Comparison of ENCODE assay signal across 7 cellular contexts in the genomic region with DNA sequence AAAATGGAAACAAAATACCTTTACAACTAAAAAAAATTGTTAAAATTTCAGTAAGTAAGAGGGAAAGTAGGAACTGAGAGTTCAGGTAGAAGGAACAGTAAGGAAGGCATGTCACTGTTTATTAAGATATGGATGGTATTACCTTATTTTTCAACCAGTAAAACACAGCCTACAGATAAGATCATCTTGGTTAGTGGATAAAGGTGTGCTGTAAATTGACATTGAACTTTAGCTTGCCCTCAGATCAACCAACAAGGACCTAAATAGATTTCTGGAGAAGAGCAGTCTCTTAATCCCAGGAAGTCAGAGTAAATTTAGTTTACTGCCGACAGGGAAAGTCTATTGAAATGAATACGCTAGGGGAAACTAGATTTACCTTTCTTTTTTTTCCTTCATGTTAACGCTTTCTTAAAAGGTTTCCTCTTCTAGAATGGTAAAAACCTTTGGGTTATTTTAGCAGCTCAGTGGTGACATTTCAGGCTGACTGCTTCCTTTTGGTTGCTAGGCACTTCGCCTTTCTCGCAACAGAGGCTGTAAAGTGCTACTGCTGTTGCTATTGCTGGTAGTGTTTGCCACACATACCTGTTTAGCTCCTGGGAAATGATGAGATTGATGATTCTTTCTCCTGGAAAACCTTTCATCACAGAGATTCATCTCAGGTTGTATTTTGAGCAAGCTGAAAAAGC. TPM values are rescaled to one million over a fixed set of nuclear protein-coding genes. Genes with fewer than 3 reads are reported as not detected.
A peak's percentile ranks its signal among the peaks of the same experiment; 100 is the strongest.
DNase-seq lines count a peak whose midpoint lies in the region; ATAC-seq, FAIRE-seq and TF ChIP-seq lines count a peak whose summit lies in the region.

No MANE protein-coding gene starts in this region.

- H3K4me1 ChIP-seq in GM12878 (ENCODE audit: control insufficient read depth, insufficient read depth, low read length) (peaks cover 9% of the 10 kb centered on the region), parathyroid adenoma (peaks cover 3% of the 10 kb centered on the region)

- SMC1A ChIA-PET in GM12878 (lab: Charles Lee; ENCODE audit: uncharacterized antibody, unreplicated experiment), result interaction anchor here (0.7 to 3.9 kb wide), 9 partner anchors 9 to 72 kb away, joined by 3 to 30 read pairs (median 5); a partner anchor contains a TSS

- TF ChIP-seq POLR2A in GM12878 (IDR thresholded peaks at IDR 0.05; ENCODE audit: low read depth, low read length), result no peak

- no peaks in the 10 kb centered on the region for H3K27me3 ChIP-seq in GM12878 (replicated peaks in 1 of 2; ENCODE audit: control insufficient read depth in 2 of 2, insufficient read depth in 2 of 2, low read length in 1 of 2)
- no peaks in the 10 kb centered on the region for H3K27me3 ChIP-seq in parathyroid adenoma (ENCODE audit: control insufficient read depth, insufficient read depth, low read length)

- CTCF ChIA-PET in GM12878 (lab: Yijun Ruan, JAX), result interaction anchor here (1.2 to 7.5 kb wide), 3 partner anchors 12 to 125 kb away, joined by 3 to 47 read pairs (median 5); a partner anchor contains a TSS

- no TSS peak for BruUV-seq in GM12878 (replicated peaks; lab: Mats Ljungman, UMichigan)

- FAIRE-seq in GM12878 (lab: Jason Lieb, UNC), result peak; percentile 77

- ATAC-seq in GM19395 (IDR thresholded peaks at IDR 0.05; ENCODE audit: unreplicated experiment) (peak; percentile 77), HG03139 (IDR thresholded peaks at IDR 0.05; ENCODE audit: unreplicated experiment) (peak; percentile 57), GM12878 (peak; percentile 73)

- H3K9ac ChIP-seq in GM12878 (ENCODE audit: control insufficient read depth, insufficient read depth, low read length), result no peak overlapping the region
- no peak overlapping the region for H3K9ac ChIP-seq in parathyroid adenoma

- no peaks in the 10 kb centered on the region; the same call in 1 of the 2 replicates for H4K20me1 ChIP-seq in GM12878 (ENCODE audit: control insufficient read depth, insufficient read depth)

- in situ Hi-C loops in GM12878 (cut with MboI), result no loop called here

- H3K4me2 ChIP-seq in GM12878 (ENCODE audit: control insufficient read depth, insufficient read depth), result peak overlapping the region; percentile 57
- H3K4me2 ChIP-seq in parathyroid adenoma (ENCODE audit: low read length), result peak overlapping the region; percentile 30

- H2AFZ ChIP-seq in GM12878 (ENCODE audit: control insufficient read depth, low read depth, low read length) (peak overlapping the region; percentile 43), parathyroid adenoma (peak overlapping the region; percentile 57)

- WGBS in GM12878 (ENCODE audit: insufficient coverage, insufficient replicate concordance, low lambda C conversion rate, missing lambda C conversion rate), result 7% methylated on average over 5 of the region's 5 CpGs

- DNase-seq in GM12878 (ENCODE audit: low read depth, low spot score) (no peak), ecto neural progenitor cell (ENCODE audit: low spot score) (no peak), posterior vena cava (ENCODE audit: low spot score) (no peak), 8988T (no peak)

- RAD21 ChIA-PET in GM12878 (lab: Charles Lee; ENCODE audit: unreplicated experiment), result interaction anchor here (5.3 kb wide), 1 partner anchor 13 kb away, joined by 24 read pairs; a partner anchor contains a TSS

- no peak for TF ChIP-seq EP300 in GM12878 (IDR thresholded peaks at IDR 0.05; ENCODE audit: borderline replicate concordance in 1 of 2, control insufficient read depth in 1 of 2, low read depth in 2 of 2, low read length in 2 of 2)

- H3K9me3 ChIP-seq in GM12878 (replicated peaks; ENCODE audit: control insufficient read depth, insufficient read depth, low read length) (peaks cover 3% of the 10 kb centered on the region), parathyroid adenoma (ENCODE audit: control insufficient read depth, low read length) (no peaks in the 10 kb centered on the region)

- no peaks in the 10 kb centered on the region for H3K36me3 ChIP-seq in GM12878 (ENCODE audit: control insufficient read depth in 2 of 2, insufficient read depth in 2 of 2, low read length in 1 of 2)
- H3K36me3 ChIP-seq in parathyroid adenoma (ENCODE audit: control insufficient read depth, insufficient read depth, low read length), result no peaks in the 10 kb centered on the region

- H3K4me3 ChIP-seq in GM12878 (peak overlapping the region; percentile 10; the same call in 1 of the 2 replicates), parathyroid adenoma (ENCODE audit: low read depth, low read length) (no peak overlapping the region)

- POLR2A ChIA-PET in GM12878 (lab: Charles Lee), result interaction anchor here (0.5 to 2.0 kb wide), 2 partner anchors 13 to 23 kb away, joined by 3 to 18 read pairs; a partner anchor contains a TSS

- TF ChIP-seq CTCF in GM12878 (IDR thresholded peaks at IDR 0.05 in 2 of 3, conservative IDR thresholded peaks at IDR 0.05 in 1 of 3; ENCODE audit: control insufficient read depth in 2 of 3, extremely low read depth in 1 of 3, insufficient read depth in 1 of 3, low read depth in 3 of 3, low read length in 3 of 3) (no peak), parathyroid adenoma (IDR thresholded peaks at IDR 0.05) (no peak)

- TF ChIP-seq RAD21 in GM12878 (IDR thresholded peaks at IDR 0.05; ENCODE audit: insufficient read depth, low read depth, low read length), result no peak

- H3K79me2 ChIP-seq in GM12878 (ENCODE audit: control insufficient read depth, insufficient read depth, low read length) (no peaks in the 10 kb centered on the region), parathyroid adenoma (no peaks in the 10 kb centered on the region)

- no peak overlapping the region for H3K27ac ChIP-seq in GM12878 (ENCODE audit: control insufficient read depth, insufficient read depth)
- peak overlapping the region; percentile 5 for H3K27ac ChIP-seq in parathyroid adenoma

- intact Hi-C loops in GM12878 (cut with micrococcal nuclease; ENCODE audit: unreplicated experiment) (no loop called here), posterior vena cava (cut with DNase I) (no loop called here)

TF ChIP-seq in GM12878, 131 proteins besides CTCF, POLR2A, EP300 and RAD21 (continues in another document):
- TF ChIP-seq, protein P1, sequence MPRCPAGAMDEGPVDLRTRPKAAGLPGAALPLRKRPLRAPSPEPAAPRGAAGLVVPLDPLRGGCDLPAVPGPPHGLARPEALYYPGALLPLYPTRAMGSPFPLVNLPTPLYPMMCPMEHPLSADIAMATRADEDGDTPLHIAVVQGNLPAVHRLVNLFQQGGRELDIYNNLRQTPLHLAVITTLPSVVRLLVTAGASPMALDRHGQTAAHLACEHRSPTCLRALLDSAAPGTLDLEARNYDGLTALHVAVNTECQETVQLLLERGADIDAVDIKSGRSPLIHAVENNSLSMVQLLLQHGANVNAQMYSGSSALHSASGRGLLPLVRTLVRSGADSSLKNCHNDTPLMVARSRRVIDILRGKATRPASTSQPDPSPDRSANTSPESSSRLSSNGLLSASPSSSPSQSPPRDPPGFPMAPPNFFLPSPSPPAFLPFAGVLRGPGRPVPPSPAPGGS (IDR thresholded peaks at IDR 0.05; ENCODE audit: borderline replicate concordance, insufficient read depth, low read depth, low read length, poor library complexity, severe bottlenecking), result no peak
- TF ChIP-seq, protein P2, sequence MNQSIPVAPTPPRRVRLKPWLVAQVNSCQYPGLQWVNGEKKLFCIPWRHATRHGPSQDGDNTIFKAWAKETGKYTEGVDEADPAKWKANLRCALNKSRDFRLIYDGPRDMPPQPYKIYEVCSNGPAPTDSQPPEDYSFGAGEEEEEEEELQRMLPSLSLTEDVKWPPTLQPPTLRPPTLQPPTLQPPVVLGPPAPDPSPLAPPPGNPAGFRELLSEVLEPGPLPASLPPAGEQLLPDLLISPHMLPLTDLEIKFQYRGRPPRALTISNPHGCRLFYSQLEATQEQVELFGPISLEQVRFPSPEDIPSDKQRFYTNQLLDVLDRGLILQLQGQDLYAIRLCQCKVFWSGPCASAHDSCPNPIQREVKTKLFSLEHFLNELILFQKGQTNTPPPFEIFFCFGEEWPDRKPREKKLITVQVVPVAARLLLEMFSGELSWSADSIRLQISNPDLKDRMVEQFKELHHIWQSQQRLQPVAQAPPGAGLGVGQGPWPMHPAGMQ (IDR thresholded peaks at IDR 0.05; ENCODE audit: borderline replicate concordance), result no peak

RNA-seq across cellular contexts. Expression of a gene that starts 12.9 kb away (rescaled TPM):
- 33.6 and 37.3 TPM in 2 replicates for total RNA-seq in GM12878 (2013; cell fraction: nucleolus; rRNA removed)
- total RNA-seq in GM12878 (2014; rRNA removed) (5.8 and 8.4 TPM in 2 replicates), GM12878 (2014; rRNA removed; fragmentation: Illumina TruSeq; extraction: Trizol) (10.1 and 10.3 TPM in 2 replicates), GM12878 (2021) (8.9 and 9.3 TPM in 2 replicates), posterior vena cava (10 to 100 TPM; 11.8 to 19.5 TPM)
- polyA plus RNA-seq in GM12878 (2011; ENCODE audit: low read depth), result 7.4 TPM
- polyA plus RNA-seq in GM12878 (2011; rRNA removed) (15.6 and 27.7 TPM in 2 replicates), GM12878 (2014; fragmentation: Illumina TruSeq; extraction: Trizol) (9.0 and 11.7 TPM in 2 replicates), GM12878 (2014; fragmentation: Nextera tagmentation; extraction: Ambion mirVana) (1 to 10 TPM; 4.3 to 7.8 TPM), GM12878 (2014; rRNA removed) (4.6 and 5.4 TPM in 2 replicates), GM12878 (2016; fragmentation: Nextera tagmentation; extraction: Ambion mirVana) (10 to 100 TPM; 10.8 to 11.6 TPM)
- polyA plus RNA-seq in GM12878 (2011; cell fraction: cytosol; rRNA removed), result 5.3 and 5.4 TPM in 2 replicates
- 23.6 and 31.4 TPM in 2 replicates for polyA plus RNA-seq in GM12878 (2011; cell fraction: nucleus; rRNA removed)
- 8.4 and 10.7 TPM in 2 replicates for polyA plus RNA-seq in GM12878 (2012)
- polyA minus RNA-seq in GM12878 (2011; rRNA and poly(A)+ RNA removed), result 10.6 and 17.6 TPM in 2 replicates
- polyA minus RNA-seq in GM12878 (2011; cell fraction: cytosol; rRNA and poly(A)+ RNA removed), result 3.7 and 4.3 TPM in 2 replicates
- 17.8 and 20.5 TPM in 2 replicates for polyA minus RNA-seq in GM12878 (2011; cell fraction: nucleus; rRNA and poly(A)+ RNA removed)

RNA-seq across cellular contexts. Expression of a gene that starts 13.2 kb away (rescaled TPM):
- 72.9 and 81.9 TPM in 2 replicates for total RNA-seq in GM12878 (2013; cell fraction: nucleolus; rRNA removed)
- total RNA-seq in GM12878 (2014; rRNA removed) (28.6 and 37.2 TPM in 2 replicates), GM12878 (2014; rRNA removed; fragmentation: Illumina TruSeq; extraction: Trizol) (26.2 and 32.3 TPM in 2 replicates), GM12878 (2021) (25.8 and 26.6 TPM in 2 replicates), posterior vena cava (1 to 10 TPM; 2.9 to 3.5 TPM)
- 5.7 TPM for polyA plus RNA-seq in GM12878 (2011; ENCODE audit: low read depth)
- polyA plus RNA-seq in GM12878 (2011; rRNA removed) (28.7 and 39.5 TPM in 2 replicates), GM12878 (2014; fragmentation: Illumina TruSeq; extraction: Trizol) (29.7 and 33.9 TPM in 2 replicates), GM12878 (2014; fragmentation: Nextera tagmentation; extraction: Ambion mirVana) (10 to 100 TPM; 12.5 to 18.8 TPM), GM12878 (2014; rRNA removed) (14.9 and 28.2 TPM in 2 replicates), GM12878 (2016; fragmentation: Nextera tagmentation; extraction: Ambion mirVana) (10 to 100 TPM; 25.2 to 26.4 TPM)
- 17.9 and 33.3 TPM in 2 replicates for polyA plus RNA-seq in GM12878 (2011; cell fraction: cytosol; rRNA removed)
- 67.2 and 84.8 TPM in 2 replicates for polyA plus RNA-seq in GM12878 (2011; cell fraction: nucleus; rRNA removed)
- polyA plus RNA-seq in GM12878 (2012), result 11.1 and 12.2 TPM in 2 replicates
- 116 and 139 TPM in 2 replicates for polyA minus RNA-seq in GM12878 (2011; rRNA and poly(A)+ RNA removed)
- 9.5 and 14.3 TPM in 2 replicates for polyA minus RNA-seq in GM12878 (2011; cell fraction: cytosol; rRNA and poly(A)+ RNA removed)
- polyA minus RNA-seq in GM12878 (2011; cell fraction: nucleus; rRNA and poly(A)+ RNA removed), result 77.1 and 117 TPM in 2 replicates

Comparison
In these comparisons a context has a peak if more than half of its experiments do, and no peak if none do; other contexts are left out.
1. RNA of a gene that starts 13.2 kb away (total RNA-seq): 25.8 to 81.9 TPM in GM12878; 2.9 to 3.5 TPM in posterior vena cava; every median in the first group is over 4 times any median in the second.
2. Peak in every context shown above with its lines, with median percentiles within 50 percentile points of each other: ATAC-seq.